In the genomic region with DNA sequence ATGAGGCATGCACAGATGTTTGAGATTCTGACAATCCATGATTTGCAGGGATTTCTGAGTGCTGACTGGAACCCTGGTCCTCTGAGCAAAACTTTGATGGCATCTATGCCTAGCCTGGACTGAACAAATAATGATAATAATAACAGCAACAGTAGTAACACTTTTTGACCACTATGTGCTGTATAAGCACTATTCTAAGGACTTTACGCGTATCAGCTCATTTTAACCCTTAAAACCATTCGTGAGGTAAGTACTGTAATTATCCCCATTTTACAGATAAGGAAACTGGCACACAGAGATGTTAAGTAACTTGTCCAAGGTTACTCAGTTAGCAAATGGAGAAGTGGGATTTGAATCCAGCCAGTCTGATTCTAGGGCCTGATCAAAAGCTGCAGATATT, we compare ENCODE assay signal across 12 cellular contexts.
"Had no signal": no experiment of that assay in that cellular context is flagged by ENCODE, and none has a peak within 500 bp of the region (broad histone marks: within the 10 kb centered on the region; RNA-seq: fewer than 3 reads in every experiment).

No MANE protein-coding gene starts in this region.

- H3K27ac ChIP-seq: cardiac muscle cell, esophagus squamous epithelium, sigmoid colon, spleen, testis, upper lobe of left lung had no signal

- H3K4me3 ChIP-seq: cardiac muscle cell, esophagus squamous epithelium, sigmoid colon, spleen, testis, upper lobe of left lung had no signal

- DNase-seq: activated CD4-positive, alpha-beta T cell treated with anti-CD3 and anti-CD28 coated beads for 36 hours; activated CD4-positive, alpha-beta T cell treated with anti-CD3 and anti-CD28 coated beads, Interleukin-2, amount 50 U/mL, for 48 hours; activated T-cell treated with anti-CD3 and anti-CD28 coated beads for 4 hours; amniotic stem cell; effector CD8-positive, alpha-beta T cell; esophagus squamous epithelium; sigmoid colon; spleen; stimulated activated CD4-positive, alpha-beta T cell treated with anti-CD3 and anti-CD28 coated beads, Interleukin-4, amount 100 ng/mL, for 4 hours; testis; upper lobe of left lung had no signal

- H3K27me3 ChIP-seq: cardiac muscle cell, sigmoid colon, testis, upper lobe of left lung had no signal

- H3K9me3 ChIP-seq: esophagus squamous epithelium, testis had no signal

- H3K36me3 ChIP-seq: cardiac muscle cell, esophagus squamous epithelium, sigmoid colon, spleen, upper lobe of left lung had no signal

- H3K4me1 ChIP-seq: esophagus squamous epithelium, sigmoid colon, spleen, testis, upper lobe of left lung had no signal
